In the genomic region with DNA sequence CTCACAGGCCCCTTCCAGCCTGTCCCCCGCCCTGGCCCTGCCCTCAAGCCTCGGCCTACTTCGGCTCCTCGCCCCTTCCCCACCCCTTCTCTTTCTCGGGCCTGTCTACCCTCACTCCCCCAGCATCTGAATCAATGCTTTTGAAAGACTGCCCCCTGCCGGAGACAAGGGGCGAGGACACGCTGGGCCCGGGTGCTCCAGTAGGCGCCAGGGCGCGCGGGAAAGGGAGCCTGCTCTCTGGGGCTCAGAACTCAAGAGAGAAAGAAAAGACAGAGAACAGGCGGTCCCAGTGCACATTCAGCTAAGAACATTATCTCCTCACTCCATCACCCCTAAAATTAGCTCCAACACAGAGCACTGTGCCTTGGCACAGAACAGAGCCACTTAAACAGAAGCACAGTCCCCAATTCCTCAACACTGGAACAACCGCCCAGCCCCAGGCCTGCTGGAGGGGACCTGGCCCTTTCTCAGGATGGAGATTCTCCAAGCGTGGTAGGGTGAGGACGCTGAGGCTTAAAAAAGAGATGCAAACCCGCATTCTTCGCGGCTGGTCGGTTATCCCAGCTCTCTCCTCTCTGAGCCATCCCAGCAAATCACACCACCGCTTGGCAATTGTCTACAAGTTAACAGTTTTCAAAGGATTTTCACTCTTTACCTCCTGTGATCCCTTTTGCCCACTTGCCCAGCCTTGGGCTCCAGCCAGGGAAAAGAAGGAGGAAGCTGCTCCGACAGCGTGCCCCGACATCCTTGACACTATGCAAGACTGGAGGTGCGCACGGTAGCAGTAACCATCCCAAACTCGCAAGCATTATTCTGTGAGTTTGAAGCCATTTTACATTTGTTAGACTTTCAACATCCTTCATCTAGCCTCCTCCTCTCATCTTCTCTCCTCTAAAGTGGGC, we compare ENCODE assay signal across 1 cellular context.
A peak's percentile ranks its signal among the peaks of the same experiment; 100 is the strongest.
TF ChIP-seq lines count a peak whose summit lies in the region.

No MANE protein-coding gene starts in this region.

TF ChIP-seq in HepG2, 621 proteins besides CTCF, POLR2A, EP300 and RAD21 (continued from another document and continues in another):
- no peak for TF ChIP-seq ZEB1 (IDR thresholded peaks at IDR 0.05; ENCODE audit: insufficient replicate concordance, low read depth)
- TF ChIP-seq ZNF10 (CRISPR knock-in tag; IDR thresholded peaks at IDR 0.05; ENCODE audit: borderline replicate concordance, low read depth): no peak
- TF ChIP-seq, protein P1, sequence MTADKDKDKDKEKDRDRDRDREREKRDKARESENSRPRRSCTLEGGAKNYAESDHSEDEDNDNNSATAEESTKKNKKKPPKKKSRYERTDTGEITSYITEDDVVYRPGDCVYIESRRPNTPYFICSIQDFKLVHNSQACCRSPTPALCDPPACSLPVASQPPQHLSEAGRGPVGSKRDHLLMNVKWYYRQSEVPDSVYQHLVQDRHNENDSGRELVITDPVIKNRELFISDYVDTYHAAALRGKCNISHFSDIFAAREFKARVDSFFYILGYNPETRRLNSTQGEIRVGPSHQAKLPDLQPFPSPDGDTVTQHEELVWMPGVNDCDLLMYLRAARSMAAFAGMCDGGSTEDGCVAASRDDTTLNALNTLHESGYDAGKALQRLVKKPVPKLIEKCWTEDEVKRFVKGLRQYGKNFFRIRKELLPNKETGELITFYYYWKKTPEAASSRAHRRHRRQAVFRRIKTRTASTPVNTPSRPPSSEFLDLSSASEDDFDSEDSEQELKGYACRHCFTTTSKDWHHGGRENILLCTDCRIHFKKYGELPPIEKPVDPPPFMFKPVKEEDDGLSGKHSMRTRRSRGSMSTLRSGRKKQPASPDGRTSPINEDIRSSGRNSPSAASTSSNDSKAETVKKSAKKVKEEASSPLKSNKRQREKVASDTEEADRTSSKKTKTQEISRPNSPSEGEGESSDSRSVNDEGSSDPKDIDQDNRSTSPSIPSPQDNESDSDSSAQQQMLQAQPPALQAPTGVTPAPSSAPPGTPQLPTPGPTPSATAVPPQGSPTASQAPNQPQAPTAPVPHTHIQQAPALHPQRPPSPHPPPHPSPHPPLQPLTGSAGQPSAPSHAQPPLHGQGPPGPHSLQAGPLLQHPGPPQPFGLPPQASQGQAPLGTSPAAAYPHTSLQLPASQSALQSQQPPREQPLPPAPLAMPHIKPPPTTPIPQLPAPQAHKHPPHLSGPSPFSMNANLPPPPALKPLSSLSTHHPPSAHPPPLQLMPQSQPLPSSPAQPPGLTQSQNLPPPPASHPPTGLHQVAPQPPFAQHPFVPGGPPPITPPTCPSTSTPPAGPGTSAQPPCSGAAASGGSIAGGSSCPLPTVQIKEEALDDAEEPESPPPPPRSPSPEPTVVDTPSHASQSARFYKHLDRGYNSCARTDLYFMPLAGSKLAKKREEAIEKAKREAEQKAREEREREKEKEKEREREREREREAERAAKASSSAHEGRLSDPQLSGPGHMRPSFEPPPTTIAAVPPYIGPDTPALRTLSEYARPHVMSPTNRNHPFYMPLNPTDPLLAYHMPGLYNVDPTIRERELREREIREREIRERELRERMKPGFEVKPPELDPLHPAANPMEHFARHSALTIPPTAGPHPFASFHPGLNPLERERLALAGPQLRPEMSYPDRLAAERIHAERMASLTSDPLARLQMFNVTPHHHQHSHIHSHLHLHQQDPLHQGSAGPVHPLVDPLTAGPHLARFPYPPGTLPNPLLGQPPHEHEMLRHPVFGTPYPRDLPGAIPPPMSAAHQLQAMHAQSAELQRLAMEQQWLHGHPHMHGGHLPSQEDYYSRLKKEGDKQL (CRISPR knock-in tag; IDR thresholded peaks at IDR 0.05; ENCODE audit: low read depth): no peak
- TF ChIP-seq ZNF34 (CRISPR knock-in tag; IDR thresholded peaks at IDR 0.05; ENCODE audit: borderline replicate concordance): 0 out of 2 replicates have a peak, but pooled peaks have one; percentile 46
- TF ChIP-seq MXD4 (CRISPR knock-in tag; IDR thresholded peaks at IDR 0.05): no peak
- no peak for TF ChIP-seq ZBTB20 (CRISPR knock-in tag; IDR thresholded peaks at IDR 0.05; ENCODE audit: borderline replicate concordance, low read depth)
- no peak for TF ChIP-seq ZSCAN12 (CRISPR knock-in tag; IDR thresholded peaks at IDR 0.05)
- TF ChIP-seq HNRNPUL1 (IDR thresholded peaks at IDR 0.05; ENCODE audit: low read depth, low read length): no peak
- TF ChIP-seq, protein P2, sequence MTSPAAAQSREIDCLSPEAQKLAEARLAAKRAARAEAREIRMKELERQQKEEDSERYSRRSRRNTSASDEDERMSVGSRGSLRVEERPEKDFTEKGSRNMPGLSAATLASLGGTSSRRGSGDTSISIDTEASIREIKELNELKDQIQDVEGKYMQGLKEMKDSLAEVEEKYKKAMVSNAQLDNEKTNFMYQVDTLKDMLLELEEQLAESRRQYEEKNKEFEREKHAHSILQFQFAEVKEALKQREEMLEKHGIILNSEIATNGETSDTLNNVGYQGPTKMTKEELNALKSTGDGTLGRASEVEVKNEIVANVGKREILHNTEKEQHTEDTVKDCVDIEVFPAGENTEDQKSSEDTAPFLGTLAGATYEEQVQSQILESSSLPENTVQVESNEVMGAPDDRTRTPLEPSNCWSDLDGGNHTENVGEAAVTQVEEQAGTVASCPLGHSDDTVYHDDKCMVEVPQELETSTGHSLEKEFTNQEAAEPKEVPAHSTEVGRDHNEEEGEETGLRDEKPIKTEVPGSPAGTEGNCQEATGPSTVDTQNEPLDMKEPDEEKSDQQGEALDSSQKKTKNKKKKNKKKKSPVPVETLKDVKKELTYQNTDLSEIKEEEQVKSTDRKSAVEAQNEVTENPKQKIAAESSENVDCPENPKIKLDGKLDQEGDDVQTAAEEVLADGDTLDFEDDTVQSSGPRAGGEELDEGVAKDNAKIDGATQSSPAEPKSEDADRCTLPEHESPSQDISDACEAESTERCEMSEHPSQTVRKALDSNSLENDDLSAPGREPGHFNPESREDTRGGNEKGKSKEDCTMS (CRISPR knock-in tag; conservative IDR thresholded peaks at IDR 0.05): no peak
- TF ChIP-seq ZSCAN25 (CRISPR knock-in tag; IDR thresholded peaks at IDR 0.05): 0 out of 2 replicates have a peak, but pooled peaks have one; percentile 39
- TF ChIP-seq SOX6 (IDR thresholded peaks at IDR 0.05): no peak
- no peak for TF ChIP-seq SOX6 (CRISPR knock-in tag; IDR thresholded peaks at IDR 0.05)
- TF ChIP-seq PHB2 (IDR thresholded peaks at IDR 0.05; ENCODE audit: partially characterized antibody): no peak
- no peak for TF ChIP-seq ZNF251 (CRISPR knock-in tag; IDR thresholded peaks at IDR 0.05)
- no peak for TF ChIP-seq ZNF546 (CRISPR knock-in tag; conservative IDR thresholded peaks at IDR 0.05)
- TF ChIP-seq LCORL (IDR thresholded peaks at IDR 0.05): no peak
- 0 out of 2 replicates have a peak, but pooled peaks have one; percentile 21 for TF ChIP-seq LCORL (CRISPR knock-in tag; IDR thresholded peaks at IDR 0.05)
- no peak for TF ChIP-seq HOXA3 (CRISPR knock-in tag; IDR thresholded peaks at IDR 0.05)
- no peak for TF ChIP-seq ZNF138 (CRISPR knock-in tag; IDR thresholded peaks at IDR 0.05; ENCODE audit: low read depth)
- no peak for TF ChIP-seq ZNF570 (CRISPR knock-in tag; IDR thresholded peaks at IDR 0.05; ENCODE audit: borderline replicate concordance)
- peak; percentile 20; the same call in 1 of the 2 replicates for TF ChIP-seq ZFY (CRISPR knock-in tag; IDR thresholded peaks at IDR 0.05)
- TF ChIP-seq ZNF484 (CRISPR knock-in tag; IDR thresholded peaks at IDR 0.05; ENCODE audit: borderline replicate concordance, low read depth): no peak
- TF ChIP-seq ZNF121 (CRISPR knock-in tag; IDR thresholded peaks at IDR 0.05): no peak
- TF ChIP-seq MAFG (CRISPR knock-in tag; IDR thresholded peaks at IDR 0.05): no peak
- no peak for TF ChIP-seq ZNF232 (CRISPR knock-in tag; IDR thresholded peaks at IDR 0.05; ENCODE audit: borderline replicate concordance)
- TF ChIP-seq, protein P3, sequence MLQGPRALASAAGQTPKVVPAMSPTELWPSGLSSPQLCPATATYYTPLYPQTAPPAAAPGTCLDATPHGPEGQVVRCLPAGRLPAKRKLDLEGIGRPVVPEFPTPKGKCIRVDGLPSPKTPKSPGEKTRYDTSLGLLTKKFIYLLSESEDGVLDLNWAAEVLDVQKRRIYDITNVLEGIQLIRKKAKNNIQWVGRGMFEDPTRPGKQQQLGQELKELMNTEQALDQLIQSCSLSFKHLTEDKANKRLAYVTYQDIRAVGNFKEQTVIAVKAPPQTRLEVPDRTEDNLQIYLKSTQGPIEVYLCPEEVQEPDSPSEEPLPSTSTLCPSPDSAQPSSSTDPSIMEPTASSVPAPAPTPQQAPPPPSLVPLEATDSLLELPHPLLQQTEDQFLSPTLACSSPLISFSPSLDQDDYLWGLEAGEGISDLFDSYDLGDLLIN (CRISPR knock-in tag; IDR thresholded peaks at IDR 0.05; ENCODE audit: borderline replicate concordance): no peak
- TF ChIP-seq, protein P4, sequence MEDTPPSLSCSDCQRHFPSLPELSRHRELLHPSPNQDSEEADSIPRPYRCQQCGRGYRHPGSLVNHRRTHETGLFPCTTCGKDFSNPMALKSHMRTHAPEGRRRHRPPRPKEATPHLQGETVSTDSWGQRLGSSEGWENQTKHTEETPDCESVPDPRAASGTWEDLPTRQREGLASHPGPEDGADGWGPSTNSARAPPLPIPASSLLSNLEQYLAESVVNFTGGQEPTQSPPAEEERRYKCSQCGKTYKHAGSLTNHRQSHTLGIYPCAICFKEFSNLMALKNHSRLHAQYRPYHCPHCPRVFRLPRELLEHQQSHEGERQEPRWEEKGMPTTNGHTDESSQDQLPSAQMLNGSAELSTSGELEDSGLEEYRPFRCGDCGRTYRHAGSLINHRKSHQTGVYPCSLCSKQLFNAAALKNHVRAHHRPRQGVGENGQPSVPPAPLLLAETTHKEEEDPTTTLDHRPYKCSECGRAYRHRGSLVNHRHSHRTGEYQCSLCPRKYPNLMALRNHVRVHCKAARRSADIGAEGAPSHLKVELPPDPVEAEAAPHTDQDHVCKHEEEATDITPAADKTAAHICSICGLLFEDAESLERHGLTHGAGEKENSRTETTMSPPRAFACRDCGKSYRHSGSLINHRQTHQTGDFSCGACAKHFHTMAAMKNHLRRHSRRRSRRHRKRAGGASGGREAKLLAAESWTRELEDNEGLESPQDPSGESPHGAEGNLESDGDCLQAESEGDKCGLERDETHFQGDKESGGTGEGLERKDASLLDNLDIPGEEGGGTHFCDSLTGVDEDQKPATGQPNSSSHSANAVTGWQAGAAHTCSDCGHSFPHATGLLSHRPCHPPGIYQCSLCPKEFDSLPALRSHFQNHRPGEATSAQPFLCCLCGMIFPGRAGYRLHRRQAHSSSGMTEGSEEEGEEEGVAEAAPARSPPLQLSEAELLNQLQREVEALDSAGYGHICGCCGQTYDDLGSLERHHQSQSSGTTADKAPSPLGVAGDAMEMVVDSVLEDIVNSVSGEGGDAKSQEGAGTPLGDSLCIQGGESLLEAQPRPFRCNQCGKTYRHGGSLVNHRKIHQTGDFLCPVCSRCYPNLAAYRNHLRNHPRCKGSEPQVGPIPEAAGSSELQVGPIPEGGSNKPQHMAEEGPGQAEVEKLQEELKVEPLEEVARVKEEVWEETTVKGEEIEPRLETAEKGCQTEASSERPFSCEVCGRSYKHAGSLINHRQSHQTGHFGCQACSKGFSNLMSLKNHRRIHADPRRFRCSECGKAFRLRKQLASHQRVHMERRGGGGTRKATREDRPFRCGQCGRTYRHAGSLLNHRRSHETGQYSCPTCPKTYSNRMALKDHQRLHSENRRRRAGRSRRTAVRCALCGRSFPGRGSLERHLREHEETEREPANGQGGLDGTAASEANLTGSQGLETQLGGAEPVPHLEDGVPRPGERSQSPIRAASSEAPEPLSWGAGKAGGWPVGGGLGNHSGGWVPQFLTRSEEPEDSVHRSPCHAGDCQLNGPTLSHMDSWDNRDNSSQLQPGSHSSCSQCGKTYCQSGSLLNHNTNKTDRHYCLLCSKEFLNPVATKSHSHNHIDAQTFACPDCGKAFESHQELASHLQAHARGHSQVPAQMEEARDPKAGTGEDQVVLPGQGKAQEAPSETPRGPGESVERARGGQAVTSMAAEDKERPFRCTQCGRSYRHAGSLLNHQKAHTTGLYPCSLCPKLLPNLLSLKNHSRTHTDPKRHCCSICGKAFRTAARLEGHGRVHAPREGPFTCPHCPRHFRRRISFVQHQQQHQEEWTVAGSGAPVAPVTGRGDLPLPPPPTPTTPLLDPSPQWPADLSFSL (CRISPR knock-in tag; IDR thresholded peaks at IDR 0.05): no peak
- TF ChIP-seq, protein P5, sequence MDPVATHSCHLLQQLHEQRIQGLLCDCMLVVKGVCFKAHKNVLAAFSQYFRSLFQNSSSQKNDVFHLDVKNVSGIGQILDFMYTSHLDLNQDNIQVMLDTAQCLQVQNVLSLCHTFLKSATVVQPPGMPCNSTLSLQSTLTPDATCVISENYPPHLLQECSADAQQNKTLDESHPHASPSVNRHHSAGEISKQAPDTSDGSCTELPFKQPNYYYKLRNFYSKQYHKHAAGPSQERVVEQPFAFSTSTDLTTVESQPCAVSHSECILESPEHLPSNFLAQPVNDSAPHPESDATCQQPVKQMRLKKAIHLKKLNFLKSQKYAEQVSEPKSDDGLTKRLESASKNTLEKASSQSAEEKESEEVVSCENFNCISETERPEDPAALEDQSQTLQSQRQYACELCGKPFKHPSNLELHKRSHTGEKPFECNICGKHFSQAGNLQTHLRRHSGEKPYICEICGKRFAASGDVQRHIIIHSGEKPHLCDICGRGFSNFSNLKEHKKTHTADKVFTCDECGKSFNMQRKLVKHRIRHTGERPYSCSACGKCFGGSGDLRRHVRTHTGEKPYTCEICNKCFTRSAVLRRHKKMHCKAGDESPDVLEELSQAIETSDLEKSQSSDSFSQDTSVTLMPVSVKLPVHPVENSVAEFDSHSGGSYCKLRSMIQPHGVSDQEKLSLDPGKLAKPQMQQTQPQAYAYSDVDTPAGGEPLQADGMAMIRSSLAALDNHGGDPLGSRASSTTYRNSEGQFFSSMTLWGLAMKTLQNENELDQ (CRISPR knock-in tag; IDR thresholded peaks at IDR 0.05; ENCODE audit: borderline replicate concordance): no peak
- TF ChIP-seq RBFOX2 (IDR thresholded peaks at IDR 0.05; ENCODE audit: low read depth, low read length): 0 out of 2 replicates have a peak, but pooled peaks have one; percentile 9
- TF ChIP-seq, protein P6, sequence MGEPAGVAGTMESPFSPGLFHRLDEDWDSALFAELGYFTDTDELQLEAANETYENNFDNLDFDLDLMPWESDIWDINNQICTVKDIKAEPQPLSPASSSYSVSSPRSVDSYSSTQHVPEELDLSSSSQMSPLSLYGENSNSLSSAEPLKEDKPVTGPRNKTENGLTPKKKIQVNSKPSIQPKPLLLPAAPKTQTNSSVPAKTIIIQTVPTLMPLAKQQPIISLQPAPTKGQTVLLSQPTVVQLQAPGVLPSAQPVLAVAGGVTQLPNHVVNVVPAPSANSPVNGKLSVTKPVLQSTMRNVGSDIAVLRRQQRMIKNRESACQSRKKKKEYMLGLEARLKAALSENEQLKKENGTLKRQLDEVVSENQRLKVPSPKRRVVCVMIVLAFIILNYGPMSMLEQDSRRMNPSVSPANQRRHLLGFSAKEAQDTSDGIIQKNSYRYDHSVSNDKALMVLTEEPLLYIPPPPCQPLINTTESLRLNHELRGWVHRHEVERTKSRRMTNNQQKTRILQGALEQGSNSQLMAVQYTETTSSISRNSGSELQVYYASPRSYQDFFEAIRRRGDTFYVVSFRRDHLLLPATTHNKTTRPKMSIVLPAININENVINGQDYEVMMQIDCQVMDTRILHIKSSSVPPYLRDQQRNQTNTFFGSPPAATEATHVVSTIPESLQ (CRISPR knock-in tag; conservative IDR thresholded peaks at IDR 0.05): no peak
- TF ChIP-seq RXRA (CRISPR knock-in tag; IDR thresholded peaks at IDR 0.05): no peak
- TF ChIP-seq EED (CRISPR knock-in tag; IDR thresholded peaks at IDR 0.05): no peak
- TF ChIP-seq DNMT1 (CRISPR knock-in tag; IDR thresholded peaks at IDR 0.05): no peak
- TF ChIP-seq MBD4 (IDR thresholded peaks at IDR 0.05; ENCODE audit: borderline replicate concordance, low read length): no peak
- no peak for TF ChIP-seq XRCC5 (optimal IDR thresholded peaks at IDR 0.05; ENCODE audit: low read length)
- TF ChIP-seq ZNF180 (CRISPR knock-in tag; IDR thresholded peaks at IDR 0.05; ENCODE audit: borderline replicate concordance, low read depth): no peak
- TF ChIP-seq ZBTB8A (CRISPR knock-in tag; IDR thresholded peaks at IDR 0.05; ENCODE audit: borderline replicate concordance, low read depth): no peak
